Comparison of ENCODE assay signal across 8 cellular contexts in genomic region chr22:41382610-41383009, GRCh38. TPM values are rescaled to one million over a fixed set of nuclear protein-coding genes. Genes with fewer than 3 reads are reported as not detected.
A peak's percentile ranks its signal among the peaks of the same experiment; 100 is the strongest.
DNase-seq lines count a peak whose midpoint lies in the region; ATAC-seq, FAIRE-seq and TF ChIP-seq lines count a peak whose summit lies in the region.

No MANE protein-coding gene starts in this region.

- peak overlapping the region; percentile 91; the same call in 1 of the 2 replicates for H3K27ac ChIP-seq in C4-2B

- peak overlapping the region; percentile 69 for H3K4me3 ChIP-seq in MG63

- H3K27me3 Mint-ChIP-seq in nephron progenitor cell (ENCODE audit: low read depth, poor library complexity) = peaks cover 4% of the 10 kb centered on the region

- H3K4me1 Mint-ChIP-seq in nephron progenitor cell = peaks cover 36% of the 10 kb centered on the region

- FAIRE-seq in GM19239 (lab: Jason Lieb, UNC) = no peak

- no peaks in the 10 kb centered on the region for H3K9me3 ChIP-seq in MG63

- H3K27ac Mint-ChIP-seq in nephron progenitor cell = peak overlapping the region; percentile 86

- no peaks in the 10 kb centered on the region for H3K36me3 ChIP-seq in MG63

- DNase-seq in MG63 (no peak), ecto neural progenitor cell (ENCODE audit: low spot score) (peak; percentile 56), nephron progenitor cell (no peak), GM19239 (ENCODE audit: insufficient read length, low spot score) (no peak), NCI-H1092 treated with DMSO at 0.1 percent for 48 hours (lab: John Stamatoyannopoulos, UW) (no peak), DMS153 treated with DMSO at 0.1 percent for 48 hours (lab: John Stamatoyannopoulos, UW; ENCODE audit: unreplicated experiment) (no peak)

- no peaks in the 10 kb centered on the region for H3K36me3 Mint-ChIP-seq in nephron progenitor cell (ENCODE audit: low read depth)

- H3K27me3 ChIP-seq in MG63 = no peaks in the 10 kb centered on the region

- H3K4me3 Mint-ChIP-seq in nephron progenitor cell = peak overlapping the region; percentile 81

- TF ChIP-seq CTCF in C4-2B (conservative IDR thresholded peaks at IDR 0.05) (no peak), nephron progenitor cell (IDR thresholded peaks at IDR 0.05) (no peak)

- no peak for ATAC-seq in HG03108 (IDR thresholded peaks at IDR 0.05; ENCODE audit: unreplicated experiment)

- H3K9me3 Mint-ChIP-seq in nephron progenitor cell = no peaks in the 10 kb centered on the region

RNA-seq across cellular contexts. Expression of gene TEF, which starts 0.9 kb away (rescaled TPM):
- total RNA-seq in MG63 (2014; rRNA removed; shearing (Covaris generic); ENCODE audit: low replicate concordance) = 6.1 and 6.4 TPM in 2 replicates
